In the genomic region with DNA sequence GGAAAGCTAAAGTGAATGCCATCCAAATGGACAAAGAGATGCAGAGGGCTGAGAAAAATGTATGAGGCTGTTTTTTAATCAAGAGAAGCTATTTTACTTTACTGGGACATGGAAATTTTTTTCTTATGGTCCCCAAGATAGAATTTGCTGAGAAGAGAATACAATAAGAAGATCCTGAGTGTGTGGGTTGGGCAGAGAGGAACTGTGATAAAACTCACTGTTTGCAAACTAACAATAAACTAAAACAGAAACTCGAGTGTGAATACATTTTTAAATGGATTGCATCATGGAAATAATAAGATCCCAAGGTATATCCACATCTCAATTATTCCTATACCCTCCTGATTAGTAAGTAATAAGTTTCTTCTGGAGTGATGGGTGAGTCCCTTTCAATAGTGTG, we compare ENCODE assay signal across 20 cellular contexts. TPM values are rescaled to one million over a fixed set of nuclear protein-coding genes. Genes with fewer than 3 reads are reported as not detected.
DNase-seq lines count a peak whose midpoint lies in the region; ATAC-seq, FAIRE-seq and TF ChIP-seq lines count a peak whose summit lies in the region.
"Had no signal": no experiment of that assay in that cellular context is flagged by ENCODE, and none has a peak within 500 bp of the region (broad histone marks: within the 10 kb centered on the region; RNA-seq: fewer than 3 reads in every experiment).

No MANE protein-coding gene starts in this region.

- in situ Hi-C loops in ACHN (cut with HindIII; ENCODE audit: low pct_ligation_motif_present, low pct_unique_long_range_greater_than_20kb, low sequenced_read_pairs) = no loop called here

- no peak for FAIRE-seq in GM12891 (lab: Jason Lieb, UNC)
- FAIRE-seq: keratinocyte had no signal

- H3K27me3 ChIP-seq in Peyer's patch = no peaks in the 10 kb centered on the region
- H3K27me3 ChIP-seq: brain microvascular endothelial cell, heart right ventricle, transverse colon had no signal

- no peak overlapping the region for H3K4me3 Mint-ChIP-seq in mesothelial cell of epicardium
- H3K4me3 Mint-ChIP-seq: activated CD4-positive, alpha-beta T cell treated with anti-CD3 and anti-CD28 coated beads for 36 hours; CD8-positive, alpha-beta memory T cell; dendritic cell treated with granulocyte-macrophage colony-stimulating factor and Interleukin-4, amounts not matched to agents 40 ng/mL and 50 ng/mL, for 4 days had no signal

- peaks cover 25% of the 10 kb centered on the region for H3K4me1 Mint-ChIP-seq in mesothelial cell of epicardium
- H3K4me1 Mint-ChIP-seq: activated CD4-positive, alpha-beta T cell treated with anti-CD3 and anti-CD28 coated beads for 36 hours; CD8-positive, alpha-beta memory T cell had no signal

- no peak for TF ChIP-seq CTCF in mesothelial cell of epicardium (IDR thresholded peaks at IDR 0.05; ENCODE audit: unreplicated experiment)
- TF ChIP-seq CTCF in Peyer's patch (IDR thresholded peaks at IDR 0.05) = no peak

- H3K9me3 Mint-ChIP-seq in mesothelial cell of epicardium = no peaks in the 10 kb centered on the region
- H3K9me3 Mint-ChIP-seq: activated naive CD4-positive, alpha-beta T cell treated with anti-CD3 and anti-CD28 coated beads, Interleukin-2, amount 50 U/mL, for 72 hours; CD8-positive, alpha-beta memory T cell; dendritic cell treated with granulocyte-macrophage colony-stimulating factor and Interleukin-4, amounts not matched to agents 40 ng/mL and 50 ng/mL, for 4 days had no signal

- no peaks in the 10 kb centered on the region for H3K4me1 ChIP-seq in Peyer's patch
- H3K4me1 ChIP-seq: transverse colon had no signal

- no peaks in the 10 kb centered on the region for H3K36me3 Mint-ChIP-seq in mesothelial cell of epicardium
- H3K36me3 Mint-ChIP-seq: activated naive CD4-positive, alpha-beta T cell treated with anti-CD3 and anti-CD28 coated beads, Interleukin-2, amount 50 U/mL, for 72 hours; CD8-positive, alpha-beta memory T cell had no signal

- no peaks in the 10 kb centered on the region for H3K27me3 Mint-ChIP-seq in mesothelial cell of epicardium (ENCODE audit: low read depth)
- H3K27me3 Mint-ChIP-seq: dendritic cell treated with granulocyte-macrophage colony-stimulating factor and Interleukin-4, amounts not matched to agents 40 ng/mL and 50 ng/mL, for 4 days had no signal

- H3K36me3 ChIP-seq in Peyer's patch = no peaks in the 10 kb centered on the region
- H3K36me3 ChIP-seq: brain microvascular endothelial cell, heart right ventricle, transverse colon had no signal

- H3K27ac ChIP-seq in Peyer's patch = no peak overlapping the region
- H3K27ac ChIP-seq: brain microvascular endothelial cell, heart right ventricle, transverse colon had no signal

- peak overlapping the region; percentile 8 for H3K27ac Mint-ChIP-seq in mesothelial cell of epicardium
- H3K27ac Mint-ChIP-seq: activated CD4-positive, alpha-beta T cell treated with anti-CD3 and anti-CD28 coated beads for 36 hours; activated naive CD4-positive, alpha-beta T cell treated with anti-CD3 and anti-CD28 coated beads, Interleukin-2, amount 50 U/mL, for 72 hours; dendritic cell treated with granulocyte-macrophage colony-stimulating factor and Interleukin-4, amounts not matched to agents 40 ng/mL and 50 ng/mL, for 4 days had no signal

- no peaks in the 10 kb centered on the region for H3K9me3 ChIP-seq in Peyer's patch
- H3K9me3 ChIP-seq: heart right ventricle, transverse colon had no signal

- DNase-seq in GM12891 (ENCODE audit: insufficient read length, low spot score) (no peak), mesothelial cell of epicardium (ENCODE audit: low spot score in 2 of 2, unreplicated experiment in 2 of 2) (no peak), ACHN (no peak), HK-2 (ENCODE audit: unreplicated experiment) (no peak), NCI-H1694 treated with DMSO at 0.1 percent for 48 hours (lab: John Stamatoyannopoulos, UW) (no peak), Peyer's patch (no peak)
- DNase-seq: activated CD4-positive, alpha-beta T cell treated with anti-CD3 and anti-CD28 coated beads for 36 hours; CD8-positive, alpha-beta memory T cell; heart right ventricle; NCI-H146; NCI-H446 treated with DMSO at 0.1 percent for 48 hours; occipital lobe; stimulated activated CD4-positive, alpha-beta T cell treated with anti-CD3 and anti-CD28 coated beads, Interleukin-4, amount 100 ng/mL, for 24 hours; transverse colon had no signal

- TF ChIP-seq POLR2A in GM12891 (IDR thresholded peaks at IDR 0.05; ENCODE audit: low read depth, low read length) (no peak), Peyer's patch (IDR thresholded peaks at IDR 0.05) (no peak)

- peak; percentile 33 for ATAC-seq in GM21576 (IDR thresholded peaks at IDR 0.05; ENCODE audit: unreplicated experiment)
- peak; percentile 34 for ATAC-seq in HG03442 (IDR thresholded peaks at IDR 0.05; ENCODE audit: unreplicated experiment)
- ATAC-seq: activated CD4-positive, alpha-beta T cell treated with anti-CD3 and anti-CD28 coated beads for 36 hours; activated naive CD4-positive, alpha-beta T cell treated with anti-CD3 and anti-CD28 coated beads, Interleukin-2, amount 50 U/mL, for 72 hours had no signal

- H3K4me3 ChIP-seq in Peyer's patch = no peak overlapping the region
- H3K4me3 ChIP-seq: heart right ventricle, transverse colon had no signal

TF ChIP-seq in GM12891, 5 proteins besides CTCF, POLR2A, EP300 and RAD21:
- TF ChIP-seq TAF1 (IDR thresholded peaks at IDR 0.05; ENCODE audit: low read depth, low read length) (no peak), POU2F2 (IDR thresholded peaks at IDR 0.05; ENCODE audit: low read depth, low read length) (no peak), SPI1 (IDR thresholded peaks at IDR 0.05; ENCODE audit: low read depth, low read length) (peak; percentile 72)

RNA-seq across cellular contexts. Expression of gene NEB, which starts 4.4 kb away (rescaled TPM):
- polyA plus RNA-seq in GM12891 (2012; ENCODE audit: low read depth, missing spikeins) = 0.31 TPM
- total RNA-seq in mesothelial cell of epicardium (0.92 to 1.2 TPM (median 1.1 TPM) in 3 replicates), Peyer's patch (1 to 10 TPM; 2.7 to 5.1 (median 4.2) TPM)
